19 cellular contexts compared by ENCODE assay signal in the genomic region with DNA sequence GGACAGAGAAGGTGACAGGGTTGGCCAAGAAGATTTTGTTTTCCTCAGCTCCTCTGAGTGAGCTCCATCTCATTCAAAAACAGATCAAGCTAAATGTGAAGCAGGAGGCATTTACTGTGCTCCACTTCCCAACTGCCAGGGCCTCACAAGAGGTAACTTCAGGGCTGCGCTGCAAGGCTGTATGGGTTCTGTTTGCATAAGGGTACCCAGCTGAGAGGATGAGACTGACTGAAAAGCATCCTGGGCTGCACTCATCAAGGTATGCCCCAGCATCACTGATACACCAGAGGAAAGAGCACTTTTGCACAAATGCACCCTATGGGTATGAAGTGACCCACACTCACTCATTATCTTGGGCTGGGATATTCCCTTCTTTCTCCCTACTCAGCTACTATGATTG.
"Had no signal": no experiment of that assay in that cellular context is flagged by ENCODE, and none has a peak within 500 bp of the region (broad histone marks: within the 10 kb centered on the region; RNA-seq: fewer than 3 reads in every experiment).

No MANE protein-coding gene starts in this region.

- H3K27me3 ChIP-seq: esophagus squamous epithelium, gastroesophageal sphincter, neutrophil, right atrium auricular region, sigmoid colon, transverse colon had no signal

- H3K36me3 Mint-ChIP-seq: natural killer cell treated with Interleukin-12 subunit alpha and Interleukin-12 subunit beta and Interleukin-15 and Interleukin-18, amount 100 ng/mL, for 72 hours; stimulated activated naive B cell treated with anti-CD40 and anti-IgM and Interleukin-4, amounts not matched to agents 10 μg/mL and 1 μg/mL and 100 μg/mL, for 72 hours had no signal

- H3K27ac Mint-ChIP-seq: dendritic cell treated with granulocyte-macrophage colony-stimulating factor and Interleukin-4, amounts not matched to agents 40 ng/mL and 50 ng/mL, for 4 days; effector memory CD8-positive, alpha-beta T cell; natural killer cell treated with Interleukin-12 subunit alpha and Interleukin-12 subunit beta and Interleukin-15 and Interleukin-18, amount 100 ng/mL, for 72 hours; stimulated activated naive B cell treated with anti-CD40 and anti-IgM and Interleukin-4, amounts not matched to agents 10 μg/mL and 1 μg/mL and 100 μg/mL, for 72 hours; stimulated activated naive CD8-positive, alpha-beta T cell treated with anti-CD3 and anti-CD28 coated beads, Interleukin-15, amount 100 ng/mL, for 72 hours had no signal

- H3K27me3 Mint-ChIP-seq: dendritic cell treated with granulocyte-macrophage colony-stimulating factor and Interleukin-4, amounts not matched to agents 40 ng/mL and 50 ng/mL, for 4 days; effector memory CD8-positive, alpha-beta T cell; natural killer cell treated with Interleukin-12 subunit alpha and Interleukin-12 subunit beta and Interleukin-15 and Interleukin-18, amount 100 ng/mL, for 72 hours; stimulated activated naive B cell treated with anti-CD40 and anti-IgM and Interleukin-4, amounts not matched to agents 10 μg/mL and 1 μg/mL and 100 μg/mL, for 72 hours; stimulated activated naive CD8-positive, alpha-beta T cell treated with anti-CD3 and anti-CD28 coated beads, Interleukin-15, amount 100 ng/mL, for 72 hours had no signal

- H3K4me1 Mint-ChIP-seq: stimulated activated naive B cell treated with anti-CD40 and anti-IgM and Interleukin-4, amounts not matched to agents 10 μg/mL and 1 μg/mL and 100 μg/mL, for 72 hours; stimulated activated naive CD8-positive, alpha-beta T cell treated with anti-CD3 and anti-CD28 coated beads, Interleukin-15, amount 100 ng/mL, for 72 hours had no signal

- H3K4me3 ChIP-seq: esophagus squamous epithelium, gastroesophageal sphincter, right atrium auricular region, sigmoid colon, skin epidermis, thoracic aorta, transverse colon had no signal

- H3K27ac ChIP-seq: esophagus squamous epithelium, gastroesophageal sphincter, neutrophil, right atrium auricular region, sigmoid colon, skin epidermis, thoracic aorta, transverse colon had no signal

- H3K4me3 Mint-ChIP-seq: dendritic cell treated with granulocyte-macrophage colony-stimulating factor and Interleukin-4, amounts not matched to agents 40 ng/mL and 50 ng/mL, for 4 days; effector memory CD8-positive, alpha-beta T cell; natural killer cell treated with Interleukin-12 subunit alpha and Interleukin-12 subunit beta and Interleukin-15 and Interleukin-18, amount 100 ng/mL, for 72 hours; stimulated activated naive B cell treated with anti-CD40 and anti-IgM and Interleukin-4, amounts not matched to agents 10 μg/mL and 1 μg/mL and 100 μg/mL, for 72 hours; stimulated activated naive CD8-positive, alpha-beta T cell treated with anti-CD3 and anti-CD28 coated beads, Interleukin-15, amount 100 ng/mL, for 72 hours had no signal

- ATAC-seq: effector memory CD8-positive, alpha-beta T cell; gastroesophageal sphincter; natural killer cell treated with Interleukin-12 subunit alpha and Interleukin-12 subunit beta and Interleukin-15 and Interleukin-18, amount 100 ng/mL, for 72 hours; stimulated activated naive B cell treated with anti-CD40 and anti-IgM and Interleukin-4, amounts not matched to agents 10 μg/mL and 1 μg/mL and 100 μg/mL, for 72 hours; stimulated activated naive CD8-positive, alpha-beta T cell treated with anti-CD3 and anti-CD28 coated beads, Interleukin-15, amount 100 ng/mL, for 72 hours had no signal

- H3K9me3 Mint-ChIP-seq: dendritic cell treated with granulocyte-macrophage colony-stimulating factor and Interleukin-4, amounts not matched to agents 40 ng/mL and 50 ng/mL, for 4 days had no signal

- DNase-seq: cerebellar nuclear complex; effector memory CD8-positive, alpha-beta T cell; esophagus squamous epithelium; foreskin fibroblast; glutamatergic neuron; kidney glomerular epithelial cell; sigmoid colon; stimulated activated CD4-positive, alpha-beta T cell treated with anti-CD3 and anti-CD28 coated beads, Interleukin-2, amount 100 ng/mL, for 24 hours; stimulated activated CD4-positive, alpha-beta T cell treated with anti-CD3 and anti-CD28 coated beads, Interleukin-4, amount 100 ng/mL, for 4 hours; stimulated activated naive B cell treated with anti-CD40 and anti-IgM and Interleukin-4, amounts not matched to agents 10 μg/mL and 1 μg/mL and 100 μg/mL, for 72 hours; stimulated activated naive CD8-positive, alpha-beta T cell treated with anti-CD3 and anti-CD28 coated beads, Interleukin-15, amount 100 ng/mL, for 72 hours; transverse colon had no signal

- H3K36me3 ChIP-seq: esophagus squamous epithelium, gastroesophageal sphincter, neutrophil, right atrium auricular region, sigmoid colon, thoracic aorta, transverse colon had no signal

- H3K4me1 ChIP-seq: esophagus squamous epithelium, gastroesophageal sphincter, right atrium auricular region, sigmoid colon, transverse colon had no signal
